Comparison of ENCODE assay signal across 8 cellular contexts in genomic region chr5:155943516-155944407, GRCh38.
DNase-seq lines count a peak whose midpoint lies in the region; ATAC-seq and TF ChIP-seq lines count a peak whose summit lies in the region.

No MANE protein-coding gene starts in this region.

- WGBS in heart left ventricle, 4 donors: 28 to 34% (median 32%) methylated on average over 2 of the region's 2 CpGs
- 22 to 32% (median 27%) methylated on average over 2 of the region's 2 CpGs for WGBS in psoas muscle, 3 donors

- H3K4me1 ChIP-seq in heart left ventricle: peaks cover 0 to 10% (median 0%) of the 10 kb centered on the region in 12 donors
- H3K4me1 ChIP-seq in psoas muscle: no peaks in the 10 kb centered on the region
- H3K4me1 ChIP-seq in vagina: no peaks in the 10 kb centered on the region

- H3K27ac Mint-ChIP-seq in Calu3 (ENCODE audit: unreplicated experiment): no peak overlapping the region
- no peak overlapping the region for H3K27ac Mint-ChIP-seq in activated naive CD8-positive, alpha-beta T cell treated with anti-CD3 and anti-CD28 coated beads, Interleukin-2, amount 10 ng/mL, durations not matched to agents 7 days and 5 days

- ATAC-seq in GM19372 (IDR thresholded peaks at IDR 0.05; ENCODE audit: low read depth, unreplicated experiment): peak; percentile 90
- peak; percentile 86 for ATAC-seq in HG03280 (IDR thresholded peaks at IDR 0.05; ENCODE audit: unreplicated experiment)
- ATAC-seq in activated naive CD8-positive, alpha-beta T cell treated with anti-CD3 and anti-CD28 coated beads, Interleukin-2, amount 10 ng/mL, durations not matched to agents 7 days and 5 days (ENCODE audit: low read depth): peak; percentile 58
- peak; percentile 64 to 93 (median 76) for ATAC-seq in heart left ventricle
- ATAC-seq in psoas muscle: peak; percentile 81 to 98 (median 92)

- TF ChIP-seq POLR2A in heart left ventricle (IDR thresholded peaks at IDR 0.05) (no peak), vagina (IDR thresholded peaks at IDR 0.05) (no peak)

- DNase-seq in Calu3 (peak; percentile 39), NCI-H774 (lab: John Stamatoyannopoulos, UW) (peak; percentile 7), heart left ventricle (peak in 4 of 5 donors; percentile 28 to 50 (median 40)), psoas muscle (peak; percentile 37 to 73), vagina (ENCODE audit: extremely low spot score in 2 of 2) (no peak)
- no peak for DNase-seq in activated naive CD8-positive, alpha-beta T cell treated with anti-CD3 and anti-CD28 coated beads, Interleukin-2, amount 10 ng/mL, durations not matched to agents 7 days and 5 days

- no peaks in the 10 kb centered on the region for H3K9me3 ChIP-seq in heart left ventricle
- H3K9me3 ChIP-seq in psoas muscle: no peaks in the 10 kb centered on the region
- no peaks in the 10 kb centered on the region for H3K9me3 ChIP-seq in vagina

- H3K9me3 Mint-ChIP-seq in Calu3 (ENCODE audit: low read depth, unreplicated experiment): no peaks in the 10 kb centered on the region
- H3K9me3 Mint-ChIP-seq in activated naive CD8-positive, alpha-beta T cell treated with anti-CD3 and anti-CD28 coated beads, Interleukin-2, amount 10 ng/mL, durations not matched to agents 7 days and 5 days: no peaks in the 10 kb centered on the region

- TF ChIP-seq CTCF in Calu3 (IDR thresholded peaks at IDR 0.05; ENCODE audit: unreplicated experiment) (peak; percentile 45), heart left ventricle (IDR thresholded peaks at IDR 0.05) (peak; percentile 51 to 81 (median 72)), psoas muscle (IDR thresholded peaks at IDR 0.05) (peak; percentile 82), vagina (IDR thresholded peaks at IDR 0.05) (peak in 1 of 3 experiments; percentile 47)

- H3K36me3 ChIP-seq in heart left ventricle: no peaks in the 10 kb centered on the region
- no peaks in the 10 kb centered on the region for H3K36me3 ChIP-seq in psoas muscle (ENCODE audit: insufficient read depth in 1 of 2, low read depth in 1 of 2)
- H3K36me3 ChIP-seq in vagina: no peaks in the 10 kb centered on the region

- POLR2A ChIA-PET in activated naive CD8-positive, alpha-beta T cell treated with anti-CD3 and anti-CD28 coated beads, Interleukin-2, amount 10 ng/mL, durations not matched to agents 7 days and 5 days (lab: Charles Lee): no interaction called here

- no peak overlapping the region for H3K4me3 Mint-ChIP-seq in Calu3 (ENCODE audit: low read depth, unreplicated experiment)
- no peak overlapping the region for H3K4me3 Mint-ChIP-seq in activated naive CD8-positive, alpha-beta T cell treated with anti-CD3 and anti-CD28 coated beads, Interleukin-2, amount 10 ng/mL, durations not matched to agents 7 days and 5 days

- H3K4me1 Mint-ChIP-seq in Calu3 (ENCODE audit: low read depth, unreplicated experiment): no peaks in the 10 kb centered on the region
- H3K4me1 Mint-ChIP-seq in activated naive CD8-positive, alpha-beta T cell treated with anti-CD3 and anti-CD28 coated beads, Interleukin-2, amount 10 ng/mL, durations not matched to agents 7 days and 5 days: peaks cover 4% of the 10 kb centered on the region

- BruUV-seq in Calu3 (replicated peaks; lab: Mats Ljungman, UMichigan): no TSS peak

- H3K27me3 Mint-ChIP-seq in Calu3 (ENCODE audit: unreplicated experiment): peaks cover 16% of the 10 kb centered on the region
- peaks cover 11% of the 10 kb centered on the region for H3K27me3 Mint-ChIP-seq in activated naive CD8-positive, alpha-beta T cell treated with anti-CD3 and anti-CD28 coated beads, Interleukin-2, amount 10 ng/mL, durations not matched to agents 7 days and 5 days

- H3K27me3 ChIP-seq in heart left ventricle: no peaks in the 10 kb centered on the region
- no peaks in the 10 kb centered on the region for H3K27me3 ChIP-seq in psoas muscle (ENCODE audit: insufficient read depth in 3 of 3, low read length in 2 of 3)
- no peaks in the 10 kb centered on the region for H3K27me3 ChIP-seq in vagina

- H3K4me3 ChIP-seq in heart left ventricle: no peak overlapping the region
- no peak overlapping the region for H3K4me3 ChIP-seq in psoas muscle
- no peak overlapping the region for H3K4me3 ChIP-seq in vagina

- CTCF ChIA-PET in Calu3 (lab: Charles Lee): interaction anchor here (1.0 to 1.5 kb wide), 2 partner anchors 881 to 1188 kb away, joined by 4 to 7 read pairs; no protein-coding TSS in a partner anchor

- intact Hi-C loops in Calu3 (cut with micrococcal nuclease; ENCODE audit: unreplicated experiment): loop anchor here (2.0 to 10.0 kb wide), 3 partner anchors 711 to 1189 kb away; no protein-coding TSS in a partner anchor
- intact Hi-C loops in heart left ventricle (cut with DNase I): loop anchor here in 7 of 10 donors (2.0 to 10.0 kb wide), 6 partner anchors 391 to 1191 kb away; no protein-coding TSS in a partner anchor
- intact Hi-C loops in psoas muscle (cut with DNase I): loop anchor here (5.0 to 10.0 kb wide), 3 partner anchors 384 to 881 kb away; partner anchors contain the start of gene SGCD (in 1 of the 2)
- intact Hi-C loops in vagina (cut with DNase I): loop anchor here (5.0 kb wide), 1 partner anchor 889 kb away; no protein-coding TSS in a partner anchor

- H3K36me3 Mint-ChIP-seq in Calu3 (ENCODE audit: insufficient read depth, unreplicated experiment): no peaks in the 10 kb centered on the region
- H3K36me3 Mint-ChIP-seq in activated naive CD8-positive, alpha-beta T cell treated with anti-CD3 and anti-CD28 coated beads, Interleukin-2, amount 10 ng/mL, durations not matched to agents 7 days and 5 days: no peaks in the 10 kb centered on the region

- no peak overlapping the region for H3K27ac ChIP-seq in heart left ventricle
- H3K27ac ChIP-seq in psoas muscle: no peak overlapping the region
- no peak overlapping the region for H3K27ac ChIP-seq in vagina

Comparison
In these comparisons a context has a peak if more than half of its experiments do, and no peak if none do; other contexts are left out.
1. DNase-seq: peak in Calu3 (single experiment), NCI-H774 (single experiment), heart left ventricle (4 of 5) and psoas muscle (2 of 2); none in activated naive CD8-positive, alpha-beta T cell treated with anti-CD3 and anti-CD28 coated beads, Interleukin-2, amount 10 ng/mL, durations not matched to agents 7 days and 5 days (single experiment) and vagina (0 of 2).
2. Peak in every context shown above with its lines, with median percentiles within 50 percentile points of each other: ATAC-seq.